22 cellular contexts compared by ENCODE assay signal in the genomic region with DNA sequence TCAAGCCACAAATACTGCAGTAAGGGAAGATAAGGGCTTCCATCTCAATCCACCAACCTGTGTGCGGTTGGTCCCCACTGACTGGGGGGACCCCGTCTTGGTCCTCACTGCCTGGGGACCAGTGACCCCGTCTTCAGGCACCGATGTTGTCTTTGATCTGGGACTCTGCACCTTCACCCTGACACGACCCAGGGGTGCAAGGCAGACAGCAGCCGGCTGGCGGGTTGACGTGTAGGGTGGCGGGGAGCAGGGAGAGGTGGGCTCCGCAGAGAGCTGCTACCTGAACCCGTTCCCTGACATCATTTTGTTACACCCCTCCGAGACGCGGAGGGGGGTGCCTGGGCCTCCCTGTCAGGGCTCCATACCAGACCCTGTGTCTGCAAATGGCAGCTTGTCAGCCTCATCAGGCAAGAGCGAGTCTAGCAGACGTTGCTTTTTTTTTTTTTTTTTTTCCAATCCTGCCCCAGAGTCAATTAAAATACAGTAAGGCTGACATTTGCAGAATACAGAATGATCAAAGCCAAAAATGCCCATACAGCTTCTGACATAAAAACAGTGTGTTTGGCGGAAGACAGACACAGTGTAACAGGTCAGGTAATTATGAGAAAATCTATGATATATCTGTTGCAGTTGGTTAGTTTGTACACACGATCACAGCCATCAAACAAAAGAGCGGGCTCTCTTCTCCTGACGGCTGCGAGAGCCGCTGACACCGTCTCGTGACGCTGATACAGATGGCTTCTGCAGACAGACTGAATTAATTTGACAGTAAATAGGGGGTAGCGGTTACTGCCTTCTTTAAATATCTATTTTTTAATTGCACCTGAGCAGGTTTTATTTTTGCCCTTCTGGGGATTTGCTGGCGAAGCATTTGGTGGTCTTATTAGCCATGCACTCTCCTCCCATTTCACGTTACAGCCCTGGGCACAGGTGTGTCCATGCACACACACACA.
DNase-seq lines count a peak whose midpoint lies in the region; ATAC-seq, FAIRE-seq and TF ChIP-seq lines count a peak whose summit lies in the region.
"Had no signal": no experiment of that assay in that cellular context is flagged by ENCODE, and none has a peak within 500 bp of the region (broad histone marks: within the 10 kb centered on the region; RNA-seq: fewer than 3 reads in every experiment).

No MANE protein-coding gene starts in this region.

- FAIRE-seq in kidney (lab: Jason Lieb, UNC) = no peak
- FAIRE-seq: D721Med, HepG2 had no signal

- no peak for TF ChIP-seq EP300 in transverse colon (IDR thresholded peaks at IDR 0.05; ENCODE audit: low read depth)

- CTCF ChIA-PET in activated naive CD4-positive, alpha-beta T cell treated with anti-CD3 and anti-CD28 coated beads, Interleukin-2, amount 10 ng/mL, durations not matched to agents 7 days and 5 days (lab: Charles Lee) = no interaction called here

- DNase-seq in activated naive CD4-positive, alpha-beta T cell treated with anti-CD3 and anti-CD28 coated beads, Interleukin-2, amount 10 ng/mL, durations not matched to agents 7 days and 5 days = no peak
- no peak for DNase-seq in activated naive CD4-positive, alpha-beta T cell treated with Interleukin-2 at 50 U/mL for 16 hours
- DNase-seq in activated T-helper 1 cell treated with anti-CD3 and anti-CD28 coated beads, Interleukin-12 subunit alpha, Interleukin-12 subunit beta, Interleukin-2, Interleukin-4 antibody, amounts not matched to agents 30 ng/mL and 10 ng/mL and 1 ng/mL, durations not matched to agents 14 hours and 24 hours and 36 hours (ENCODE audit: low spot score) = peak; percentile 4
- DNase-seq in kidney = peak; percentile 43
- no peak for DNase-seq in heart left ventricle
- DNase-seq in transverse colon = no peak
- DNase-seq in T1000 (lab: John Stamatoyannopoulos, UW) = no peak
- DNase-seq: foreskin keratinocyte, hypothalamus, lower lobe of right lung, NCI-H1092, NCI-H2081, NCI-H446, occipital lobe, uterus had no signal

- H3K36me3 ChIP-seq in kidney (ENCODE audit: control insufficient read depth in 1 of 2, insufficient read depth in 2 of 2, low read length in 2 of 2) = no peaks in the 10 kb centered on the region
- no peaks in the 10 kb centered on the region for H3K36me3 ChIP-seq in heart left ventricle
- H3K36me3 ChIP-seq in transverse colon = no peaks in the 10 kb centered on the region
- H3K36me3 ChIP-seq: BLaER1, lower lobe of right lung, Peyer's patch, uterus had no signal

- H3K4me3 ChIP-seq in kidney (ENCODE audit: low read length in 2 of 2) (no peak overlapping the region), heart left ventricle (no peak overlapping the region), transverse colon (no peak overlapping the region)
- H3K4me3 ChIP-seq: BLaER1, lower lobe of right lung, Peyer's patch, uterus had no signal

- no peak overlapping the region for H3K27ac ChIP-seq in kidney (ENCODE audit: low read depth in 2 of 2, low read length in 2 of 2)
- H3K27ac ChIP-seq in heart left ventricle = no peak overlapping the region
- no peak overlapping the region for H3K27ac ChIP-seq in transverse colon
- H3K27ac ChIP-seq: BLaER1, foreskin keratinocyte, lower lobe of right lung, Peyer's patch, uterus had no signal

- peak overlapping the region; percentile 49 for H3K4me3 Mint-ChIP-seq in activated naive CD4-positive, alpha-beta T cell treated with anti-CD3 and anti-CD28 coated beads, Interleukin-2, amount 10 ng/mL, durations not matched to agents 7 days and 5 days
- H3K4me3 Mint-ChIP-seq in activated T-helper 1 cell treated with anti-CD3 and anti-CD28 coated beads, Interleukin-12 subunit alpha, Interleukin-12 subunit beta, Interleukin-2, Interleukin-4 antibody, amounts not matched to agents 30 ng/mL and 10 ng/mL and 1 ng/mL, durations not matched to agents 14 hours and 24 hours and 36 hours = peak overlapping the region; percentile 81
- H3K4me3 Mint-ChIP-seq: central memory CD8-positive, alpha-beta T cell had no signal

- H3K4me1 ChIP-seq in kidney (ENCODE audit: control insufficient read depth in 1 of 2, insufficient read depth in 1 of 2, low read depth in 1 of 2, low read length in 2 of 2) = no peaks in the 10 kb centered on the region
- H3K4me1 ChIP-seq in heart left ventricle = no peaks in the 10 kb centered on the region
- H3K4me1 ChIP-seq in transverse colon = no peaks in the 10 kb centered on the region
- H3K4me1 ChIP-seq: BLaER1, foreskin keratinocyte, lower lobe of right lung, Peyer's patch, uterus had no signal

- H3K27ac Mint-ChIP-seq in activated naive CD4-positive, alpha-beta T cell treated with anti-CD3 and anti-CD28 coated beads, Interleukin-2, amount 10 ng/mL, durations not matched to agents 7 days and 5 days = peak overlapping the region; percentile 93
- H3K27ac Mint-ChIP-seq in activated T-helper 1 cell treated with anti-CD3 and anti-CD28 coated beads, Interleukin-12 subunit alpha, Interleukin-12 subunit beta, Interleukin-2, Interleukin-4 antibody, amounts not matched to agents 30 ng/mL and 10 ng/mL and 1 ng/mL, durations not matched to agents 14 hours and 24 hours and 36 hours = peak overlapping the region; percentile 97

- H3K9me3 Mint-ChIP-seq in activated naive CD4-positive, alpha-beta T cell treated with anti-CD3 and anti-CD28 coated beads, Interleukin-2, amount 10 ng/mL, durations not matched to agents 7 days and 5 days = peaks cover 20% of the 10 kb centered on the region
- H3K9me3 Mint-ChIP-seq in activated T-helper 1 cell treated with anti-CD3 and anti-CD28 coated beads, Interleukin-12 subunit alpha, Interleukin-12 subunit beta, Interleukin-2, Interleukin-4 antibody, amounts not matched to agents 30 ng/mL and 10 ng/mL and 1 ng/mL, durations not matched to agents 14 hours and 24 hours and 36 hours = peaks cover 23% of the 10 kb centered on the region

- H3K9me3 ChIP-seq in kidney (ENCODE audit: control insufficient read depth in 1 of 2, low read length in 2 of 2) (peaks cover 7 to 9% of the 10 kb centered on the region in 2 donors), heart left ventricle (peaks cover 0 to 16% (median 11%) of the 10 kb centered on the region in 12 donors), transverse colon (peaks cover 10 to 23% of the 10 kb centered on the region in 2 donors)

- H3K27me3 ChIP-seq in heart left ventricle (no peaks in the 10 kb centered on the region), transverse colon (no peaks in the 10 kb centered on the region)
- H3K27me3 ChIP-seq: BLaER1, foreskin keratinocyte, Peyer's patch, uterus had no signal

- H3K9ac ChIP-seq in kidney (ENCODE audit: low read length in 2 of 2) = no peak overlapping the region
- H3K9ac ChIP-seq: BLaER1 had no signal

- peaks cover 4% of the 10 kb centered on the region for H3K27me3 Mint-ChIP-seq in activated naive CD4-positive, alpha-beta T cell treated with anti-CD3 and anti-CD28 coated beads, Interleukin-2, amount 10 ng/mL, durations not matched to agents 7 days and 5 days
- no peaks in the 10 kb centered on the region for H3K27me3 Mint-ChIP-seq in activated T-helper 1 cell treated with anti-CD3 and anti-CD28 coated beads, Interleukin-12 subunit alpha, Interleukin-12 subunit beta, Interleukin-2, Interleukin-4 antibody, amounts not matched to agents 30 ng/mL and 10 ng/mL and 1 ng/mL, durations not matched to agents 14 hours and 24 hours and 36 hours (ENCODE audit: insufficient read depth)
- H3K27me3 Mint-ChIP-seq: central memory CD8-positive, alpha-beta T cell had no signal

- TF ChIP-seq CTCF in kidney (IDR thresholded peaks at IDR 0.05; ENCODE audit: borderline replicate concordance, extremely low read depth, insufficient read depth) (no peak), heart left ventricle (IDR thresholded peaks at IDR 0.05) (no peak), transverse colon (IDR thresholded peaks at IDR 0.05) (no peak)

- TF ChIP-seq POLR2A in heart left ventricle (IDR thresholded peaks at IDR 0.05) (no peak), transverse colon (IDR thresholded peaks at IDR 0.05) (no peak)

- intact Hi-C loops in activated T-helper 1 cell treated with anti-CD3 and anti-CD28 coated beads, Interleukin-12 subunit alpha, Interleukin-12 subunit beta, Interleukin-2, Interleukin-4 antibody, amounts not matched to agents 30 ng/mL and 10 ng/mL and 1 ng/mL, durations not matched to agents 14 hours and 24 hours and 36 hours (cut with micrococcal nuclease) = no loop called here
- intact Hi-C loops in kidney (cut with DNase I) = no loop called here
- intact Hi-C loops in heart left ventricle (cut with DNase I) = no loop called here
- intact Hi-C loops in transverse colon (cut with DNase I; ENCODE audit: low total_unique reads) = no loop called here

- H3K36me3 Mint-ChIP-seq in activated naive CD4-positive, alpha-beta T cell treated with anti-CD3 and anti-CD28 coated beads, Interleukin-2, amount 10 ng/mL, durations not matched to agents 7 days and 5 days = no peaks in the 10 kb centered on the region
- no peaks in the 10 kb centered on the region for H3K36me3 Mint-ChIP-seq in activated T-helper 1 cell treated with anti-CD3 and anti-CD28 coated beads, Interleukin-12 subunit alpha, Interleukin-12 subunit beta, Interleukin-2, Interleukin-4 antibody, amounts not matched to agents 30 ng/mL and 10 ng/mL and 1 ng/mL, durations not matched to agents 14 hours and 24 hours and 36 hours (ENCODE audit: low read depth)

- peaks cover 18% of the 10 kb centered on the region for H3K4me1 Mint-ChIP-seq in activated naive CD4-positive, alpha-beta T cell treated with anti-CD3 and anti-CD28 coated beads, Interleukin-2, amount 10 ng/mL, durations not matched to agents 7 days and 5 days
- H3K4me1 Mint-ChIP-seq in activated T-helper 1 cell treated with anti-CD3 and anti-CD28 coated beads, Interleukin-12 subunit alpha, Interleukin-12 subunit beta, Interleukin-2, Interleukin-4 antibody, amounts not matched to agents 30 ng/mL and 10 ng/mL and 1 ng/mL, durations not matched to agents 14 hours and 24 hours and 36 hours (ENCODE audit: low read depth) = peaks cover 13% of the 10 kb centered on the region
- H3K4me1 Mint-ChIP-seq: central memory CD8-positive, alpha-beta T cell had no signal

- no peak for ATAC-seq in heart left ventricle
- no peak for ATAC-seq in HG03139 (IDR thresholded peaks at IDR 0.05; ENCODE audit: unreplicated experiment)
- ATAC-seq: foreskin keratinocyte, HepG2, lower lobe of right lung, SK-N-SH treated with all-trans-retinoic acid at 6 μM for 48 hours had no signal

- in situ Hi-C loops in transverse colon (cut with MboI; ENCODE audit: low pct_ligation_motif_present in 1 of 4, low pct_unique_long_range_greater_than_20kb in 1 of 4, low sequenced_read_pairs in 3 of 4) = no loop called here

- WGBS in heart left ventricle, 4 donors = 56 to 60% (median 57%) methylated on average over 28 of the region's 28 CpGs
- 67 to 71% methylated on average over 22 to 28 of the region's 28 CpGs for WGBS in transverse colon (ENCODE audit: low coverage in 1 of 2), 2 donors

Comparison
In these comparisons a context has a peak if more than half of its experiments do, and no peak if none do; other contexts are left out.
1. DNase-seq: peak in activated T-helper 1 cell treated with anti-CD3 and anti-CD28 coated beads, Interleukin-12 subunit alpha, Interleukin-12 subunit beta, Interleukin-2, Interleukin-4 antibody, amounts not matched to agents 30 ng/mL and 10 ng/mL and 1 ng/mL, durations not matched to agents 14 hours and 24 hours and 36 hours (single experiment) and kidney (single experiment); none in activated naive CD4-positive, alpha-beta T cell treated with anti-CD3 and anti-CD28 coated beads, Interleukin-2, amount 10 ng/mL, durations not matched to agents 7 days and 5 days (single experiment), activated naive CD4-positive, alpha-beta T cell treated with Interleukin-2 at 50 U/mL for 16 hours (single experiment), heart left ventricle (0 of 5), transverse colon (single experiment) and T1000 (single experiment).